ENCODE assay signal across 1 cellular context in the genomic region with DNA sequence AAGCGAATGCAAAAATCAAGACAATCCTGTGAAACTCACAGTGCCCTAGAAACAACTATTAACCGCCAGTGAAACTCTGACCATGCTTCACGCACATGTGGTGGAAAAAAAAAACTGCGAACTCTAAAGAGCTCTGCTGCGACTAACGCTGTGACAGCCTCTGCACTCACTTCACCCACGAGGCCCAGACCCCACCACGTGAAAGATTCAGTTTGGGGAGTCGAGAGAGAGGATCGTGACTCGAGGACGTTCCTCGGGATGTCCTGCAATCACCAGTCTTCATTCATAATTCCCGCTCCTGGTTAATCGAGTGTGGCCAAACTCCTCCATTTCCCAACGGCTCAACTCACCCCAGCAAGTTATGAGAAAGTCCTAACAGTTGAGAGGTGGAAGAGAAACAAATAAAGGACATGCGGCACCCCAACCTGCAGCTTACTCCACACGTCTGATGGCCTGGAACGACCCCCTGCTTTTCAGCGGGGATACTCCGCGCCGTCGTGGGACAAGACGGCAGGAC.
TF ChIP-seq lines count a peak whose summit lies in the region.

No MANE protein-coding gene starts in this region.

TF ChIP-seq in K562, 482 proteins besides CTCF, POLR2A, EP300 and RAD21 (continued from another document and continues in another):
- TF ChIP-seq, protein P1, sequence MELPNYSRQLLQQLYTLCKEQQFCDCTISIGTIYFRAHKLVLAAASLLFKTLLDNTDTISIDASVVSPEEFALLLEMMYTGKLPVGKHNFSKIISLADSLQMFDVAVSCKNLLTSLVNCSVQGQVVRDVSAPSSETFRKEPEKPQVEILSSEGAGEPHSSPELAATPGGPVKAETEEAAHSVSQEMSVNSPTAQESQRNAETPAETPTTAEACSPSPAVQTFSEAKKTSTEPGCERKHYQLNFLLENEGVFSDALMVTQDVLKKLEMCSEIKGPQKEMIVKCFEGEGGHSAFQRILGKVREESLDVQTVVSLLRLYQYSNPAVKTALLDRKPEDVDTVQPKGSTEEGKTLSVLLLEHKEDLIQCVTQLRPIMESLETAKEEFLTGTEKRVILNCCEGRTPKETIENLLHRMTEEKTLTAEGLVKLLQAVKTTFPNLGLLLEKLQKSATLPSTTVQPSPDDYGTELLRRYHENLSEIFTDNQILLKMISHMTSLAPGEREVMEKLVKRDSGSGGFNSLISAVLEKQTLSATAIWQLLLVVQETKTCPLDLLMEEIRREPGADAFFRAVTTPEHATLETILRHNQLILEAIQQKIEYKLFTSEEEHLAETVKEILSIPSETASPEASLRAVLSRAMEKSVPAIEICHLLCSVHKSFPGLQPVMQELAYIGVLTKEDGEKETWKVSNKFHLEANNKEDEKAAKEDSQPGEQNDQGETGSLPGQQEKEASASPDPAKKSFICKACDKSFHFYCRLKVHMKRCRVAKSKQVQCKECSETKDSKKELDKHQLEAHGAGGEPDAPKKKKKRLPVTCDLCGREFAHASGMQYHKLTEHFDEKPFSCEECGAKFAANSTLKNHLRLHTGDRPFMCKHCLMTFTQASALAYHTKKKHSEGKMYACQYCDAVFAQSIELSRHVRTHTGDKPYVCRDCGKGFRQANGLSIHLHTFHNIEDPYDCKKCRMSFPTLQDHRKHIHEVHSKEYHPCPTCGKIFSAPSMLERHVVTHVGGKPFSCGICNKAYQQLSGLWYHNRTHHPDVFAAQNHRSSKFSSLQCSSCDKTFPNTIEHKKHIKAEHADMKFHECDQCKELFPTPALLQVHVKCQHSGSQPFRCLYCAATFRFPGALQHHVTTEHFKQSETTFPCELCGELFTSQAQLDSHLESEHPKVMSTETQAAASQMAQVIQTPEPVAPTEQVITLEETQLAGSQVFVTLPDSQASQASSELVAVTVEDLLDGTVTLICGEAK (IDR thresholded peaks at IDR 0.05) = no peak
- TF ChIP-seq, protein P1 (CRISPR knock-in tag; IDR thresholded peaks at IDR 0.05) = no peak
- TF ChIP-seq, protein P2, sequence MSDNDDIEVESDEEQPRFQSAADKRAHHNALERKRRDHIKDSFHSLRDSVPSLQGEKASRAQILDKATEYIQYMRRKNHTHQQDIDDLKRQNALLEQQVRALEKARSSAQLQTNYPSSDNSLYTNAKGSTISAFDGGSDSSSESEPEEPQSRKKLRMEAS (CRISPR knock-in tag; IDR thresholded peaks at IDR 0.05) = peak; percentile 76
- TF ChIP-seq ZNF41 (CRISPR knock-in tag; conservative IDR thresholded peaks at IDR 0.05) (no peak), CC2D1A (IDR thresholded peaks at IDR 0.05) (no peak), SMAD1 (IDR thresholded peaks at IDR 0.05; ENCODE audit: low read depth, low read length, partially characterized antibody) (no peak), ZNF561 (CRISPR knock-in tag; conservative IDR thresholded peaks at IDR 0.05) (no peak), ZZZ3 (IDR thresholded peaks at IDR 0.05) (no peak), MXI1 (IDR thresholded peaks at IDR 0.05; ENCODE audit: low read depth, low read length) (peak; percentile 90), MEF2A (IDR thresholded peaks at IDR 0.05; ENCODE audit: control insufficient read depth, low read depth, low read length) (no peak), ZNF830 (CRISPR knock-in tag; IDR thresholded peaks at IDR 0.05) (no peak), IRF2 (CRISPR knock-in tag; IDR thresholded peaks at IDR 0.05) (no peak), ZBTB1 (CRISPR knock-in tag; IDR thresholded peaks at IDR 0.05; ENCODE audit: borderline replicate concordance, low read depth) (no peak), MYC (IDR thresholded peaks at IDR 0.05; ENCODE audit: low read depth, low read length) (peak; percentile 55; the same call in 1 of the 2 replicates), MYC (CRISPR knock-in tag; IDR thresholded peaks at IDR 0.05; ENCODE audit: borderline replicate concordance, low read depth) (no peak), BRD9 (IDR thresholded peaks at IDR 0.05; ENCODE audit: low read depth, partially characterized antibody) (no peak), GABPA (tag; conservative IDR thresholded peaks at IDR 0.05; ENCODE audit: low read depth) (no peak), SMARCE1 (IDR thresholded peaks at IDR 0.05) (no peak), POLR2AphosphoS5 (IDR thresholded peaks at IDR 0.05; ENCODE audit: control insufficient read depth, insufficient read depth, low read depth, low read length) (no peak), PHF21A (IDR thresholded peaks at IDR 0.05; ENCODE audit: borderline replicate concordance, low read depth) (no peak), ZFX (CRISPR knock-in tag; IDR thresholded peaks at IDR 0.05) (no peak), HDAC2 (IDR thresholded peaks at IDR 0.05) (peak; percentile 69), TOE1 (IDR thresholded peaks at IDR 0.05; ENCODE audit: borderline replicate concordance) (peak; percentile 15; the same call in 1 of the 2 replicates), TOE1 (CRISPR knock-in tag; IDR thresholded peaks at IDR 0.05; ENCODE audit: borderline replicate concordance, low read depth) (no peak), SMARCB1 (IDR thresholded peaks at IDR 0.05; ENCODE audit: insufficient read length, low read depth) (no peak), EP400 (IDR thresholded peaks at IDR 0.05) (peak; percentile 42; the same call in 1 of the 2 replicates), SIN3A (IDR thresholded peaks at IDR 0.05; ENCODE audit: borderline replicate concordance in 2 of 2, control insufficient read depth in 1 of 2, low read depth in 2 of 2, low read length in 2 of 2) (peak; percentile 78 to 94; a peak in 2 of 4 replicates), ATF7 (IDR thresholded peaks at IDR 0.05) (no peak), HNRNPUL1 (IDR thresholded peaks at IDR 0.05; ENCODE audit: low read length) (no peak), SAP30 (IDR thresholded peaks at IDR 0.05; ENCODE audit: borderline replicate concordance, insufficient read depth, low read depth, low read length, poor library complexity, severe bottlenecking) (peak; percentile 95), PTTG1 (tag; IDR thresholded peaks at IDR 0.05; ENCODE audit: low read depth) (no peak), FOXK2 (conservative IDR thresholded peaks at IDR 0.05 in 1 of 2, IDR thresholded peaks at IDR 0.05 in 1 of 2; ENCODE audit: low read depth in 2 of 2) (no peak; a peak in 1 of 4 replicates), ZC3H4 (CRISPR knock-in tag; IDR thresholded peaks at IDR 0.05; ENCODE audit: borderline replicate concordance) (no peak), ZNF324 (CRISPR knock-in tag; IDR thresholded peaks at IDR 0.05) (no peak), ZKSCAN8 (CRISPR knock-in tag; IDR thresholded peaks at IDR 0.05) (no peak)
- TF ChIP-seq, protein P3, sequence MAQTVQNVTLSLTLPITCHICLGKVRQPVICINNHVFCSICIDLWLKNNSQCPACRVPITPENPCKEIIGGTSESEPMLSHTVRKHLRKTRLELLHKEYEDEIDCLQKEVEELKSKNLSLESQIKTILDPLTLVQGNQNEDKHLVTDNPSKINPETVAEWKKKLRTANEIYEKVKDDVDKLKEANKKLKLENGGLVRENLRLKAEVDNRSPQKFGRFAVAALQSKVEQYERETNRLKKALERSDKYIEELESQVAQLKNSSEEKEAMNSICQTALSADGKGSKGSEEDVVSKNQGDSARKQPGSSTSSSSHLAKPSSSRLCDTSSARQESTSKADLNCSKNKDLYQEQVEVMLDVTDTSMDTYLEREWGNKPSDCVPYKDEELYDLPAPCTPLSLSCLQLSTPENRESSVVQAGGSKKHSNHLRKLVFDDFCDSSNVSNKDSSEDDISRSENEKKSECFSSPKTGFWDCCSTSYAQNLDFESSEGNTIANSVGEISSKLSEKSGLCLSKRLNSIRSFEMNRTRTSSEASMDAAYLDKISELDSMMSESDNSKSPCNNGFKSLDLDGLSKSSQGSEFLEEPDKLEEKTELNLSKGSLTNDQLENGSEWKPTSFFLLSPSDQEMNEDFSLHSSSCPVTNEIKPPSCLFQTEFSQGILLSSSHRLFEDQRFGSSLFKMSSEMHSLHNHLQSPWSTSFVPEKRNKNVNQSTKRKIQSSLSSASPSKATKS (CRISPR knock-in tag; IDR thresholded peaks at IDR 0.05) = no peak
- TF ChIP-seq, protein P4, sequence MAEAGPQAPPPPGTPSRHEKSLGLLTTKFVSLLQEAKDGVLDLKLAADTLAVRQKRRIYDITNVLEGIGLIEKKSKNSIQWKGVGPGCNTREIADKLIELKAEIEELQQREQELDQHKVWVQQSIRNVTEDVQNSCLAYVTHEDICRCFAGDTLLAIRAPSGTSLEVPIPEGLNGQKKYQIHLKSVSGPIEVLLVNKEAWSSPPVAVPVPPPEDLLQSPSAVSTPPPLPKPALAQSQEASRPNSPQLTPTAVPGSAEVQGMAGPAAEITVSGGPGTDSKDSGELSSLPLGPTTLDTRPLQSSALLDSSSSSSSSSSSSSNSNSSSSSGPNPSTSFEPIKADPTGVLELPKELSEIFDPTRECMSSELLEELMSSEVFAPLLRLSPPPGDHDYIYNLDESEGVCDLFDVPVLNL (CRISPR knock-in tag; IDR thresholded peaks at IDR 0.05; ENCODE audit: low read depth) = peak; percentile 73; the same call in 1 of the 2 replicates
- TF ChIP-seq, protein P5, sequence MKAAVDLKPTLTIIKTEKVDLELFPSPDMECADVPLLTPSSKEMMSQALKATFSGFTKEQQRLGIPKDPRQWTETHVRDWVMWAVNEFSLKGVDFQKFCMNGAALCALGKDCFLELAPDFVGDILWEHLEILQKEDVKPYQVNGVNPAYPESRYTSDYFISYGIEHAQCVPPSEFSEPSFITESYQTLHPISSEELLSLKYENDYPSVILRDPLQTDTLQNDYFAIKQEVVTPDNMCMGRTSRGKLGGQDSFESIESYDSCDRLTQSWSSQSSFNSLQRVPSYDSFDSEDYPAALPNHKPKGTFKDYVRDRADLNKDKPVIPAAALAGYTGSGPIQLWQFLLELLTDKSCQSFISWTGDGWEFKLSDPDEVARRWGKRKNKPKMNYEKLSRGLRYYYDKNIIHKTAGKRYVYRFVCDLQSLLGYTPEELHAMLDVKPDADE (conservative IDR thresholded peaks at IDR 0.05; ENCODE audit: control insufficient read depth, low read depth, low read length) = peak; percentile 28; the same call in 1 of the 2 replicates
- TF ChIP-seq, protein P6, sequence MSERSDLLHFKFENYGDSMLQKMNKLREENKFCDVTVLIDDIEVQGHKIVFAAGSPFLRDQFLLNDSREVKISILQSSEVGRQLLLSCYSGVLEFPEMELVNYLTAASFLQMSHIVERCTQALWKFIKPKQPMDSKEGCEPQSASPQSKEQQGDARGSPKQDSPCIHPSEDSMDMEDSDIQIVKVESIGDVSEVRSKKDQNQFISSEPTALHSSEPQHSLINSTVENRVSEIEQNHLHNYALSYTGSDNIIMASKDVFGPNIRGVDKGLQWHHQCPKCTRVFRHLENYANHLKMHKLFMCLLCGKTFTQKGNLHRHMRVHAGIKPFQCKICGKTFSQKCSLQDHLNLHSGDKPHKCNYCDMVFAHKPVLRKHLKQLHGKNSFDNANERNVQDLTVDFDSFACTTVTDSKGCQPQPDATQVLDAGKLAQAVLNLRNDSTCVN (CRISPR knock-in tag; IDR thresholded peaks at IDR 0.05) = no peak
- TF ChIP-seq, protein P7, sequence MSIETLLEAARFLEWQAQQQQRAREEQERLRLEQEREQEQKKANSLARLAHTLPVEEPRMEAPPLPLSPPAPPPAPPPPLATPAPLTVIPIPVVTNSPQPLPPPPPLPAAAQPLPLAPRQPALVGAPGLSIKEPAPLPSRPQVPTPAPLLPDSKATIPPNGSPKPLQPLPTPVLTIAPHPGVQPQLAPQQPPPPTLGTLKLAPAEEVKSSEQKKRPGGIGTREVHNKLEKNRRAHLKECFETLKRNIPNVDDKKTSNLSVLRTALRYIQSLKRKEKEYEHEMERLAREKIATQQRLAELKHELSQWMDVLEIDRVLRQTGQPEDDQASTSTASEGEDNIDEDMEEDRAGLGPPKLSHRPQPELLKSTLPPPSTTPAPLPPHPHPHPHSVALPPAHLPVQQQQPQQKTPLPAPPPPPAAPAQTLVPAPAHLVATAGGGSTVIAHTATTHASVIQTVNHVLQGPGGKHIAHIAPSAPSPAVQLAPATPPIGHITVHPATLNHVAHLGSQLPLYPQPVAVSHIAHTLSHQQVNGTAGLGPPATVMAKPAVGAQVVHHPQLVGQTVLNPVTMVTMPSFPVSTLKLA (conservative IDR thresholded peaks at IDR 0.05) = peak; percentile 75 to 89
- TF ChIP-seq, protein P8, sequence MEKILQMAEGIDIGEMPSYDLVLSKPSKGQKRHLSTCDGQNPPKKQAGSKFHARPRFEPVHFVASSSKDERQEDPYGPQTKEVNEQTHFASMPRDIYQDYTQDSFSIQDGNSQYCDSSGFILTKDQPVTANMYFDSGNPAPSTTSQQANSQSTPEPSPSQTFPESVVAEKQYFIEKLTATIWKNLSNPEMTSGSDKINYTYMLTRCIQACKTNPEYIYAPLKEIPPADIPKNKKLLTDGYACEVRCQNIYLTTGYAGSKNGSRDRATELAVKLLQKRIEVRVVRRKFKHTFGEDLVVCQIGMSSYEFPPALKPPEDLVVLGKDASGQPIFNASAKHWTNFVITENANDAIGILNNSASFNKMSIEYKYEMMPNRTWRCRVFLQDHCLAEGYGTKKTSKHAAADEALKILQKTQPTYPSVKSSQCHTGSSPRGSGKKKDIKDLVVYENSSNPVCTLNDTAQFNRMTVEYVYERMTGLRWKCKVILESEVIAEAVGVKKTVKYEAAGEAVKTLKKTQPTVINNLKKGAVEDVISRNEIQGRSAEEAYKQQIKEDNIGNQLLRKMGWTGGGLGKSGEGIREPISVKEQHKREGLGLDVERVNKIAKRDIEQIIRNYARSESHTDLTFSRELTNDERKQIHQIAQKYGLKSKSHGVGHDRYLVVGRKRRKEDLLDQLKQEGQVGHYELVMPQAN (IDR thresholded peaks at IDR 0.05; ENCODE audit: borderline replicate concordance) = peak; percentile 93
- TF ChIP-seq, protein P9, sequence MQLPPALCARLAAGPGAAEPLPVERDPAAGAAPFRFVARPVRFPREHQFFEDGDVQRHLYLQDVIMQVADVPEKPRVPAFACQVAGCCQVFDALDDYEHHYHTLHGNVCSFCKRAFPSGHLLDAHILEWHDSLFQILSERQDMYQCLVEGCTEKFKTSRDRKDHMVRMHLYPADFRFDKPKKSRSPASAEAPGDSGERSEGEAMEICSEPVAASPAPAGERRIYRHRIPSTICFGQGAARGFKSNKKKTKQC (CRISPR knock-in tag; IDR thresholded peaks at IDR 0.05) = no peak
